29 cellular contexts compared by ENCODE assay signal in genomic region chr7:15397159-15397550, GRCh38.
"Had no signal": no experiment of that assay in that cellular context is flagged by ENCODE, and none has a peak within 500 bp of the region (broad histone marks: within the 10 kb centered on the region; RNA-seq: fewer than 3 reads in every experiment).

No MANE protein-coding gene starts in this region.

- H3K9ac ChIP-seq: parathyroid adenoma had no signal

- H3K4me1 ChIP-seq: parathyroid adenoma, psoas muscle, suprapubic skin, thyroid gland, tibial nerve, upper lobe of left lung, uterus had no signal

- H3K36me3 Mint-ChIP-seq: naive thymus-derived CD8-positive, alpha-beta T cell; stimulated activated effector memory CD8-positive, alpha-beta T cell treated with anti-CD3 and anti-CD28 coated beads, Interleukin-12 subunit alpha, Interleukin-12 subunit beta, amount 100 ng/mL, for 72 hours had no signal

- H3K27ac Mint-ChIP-seq: naive B cell; naive thymus-derived CD8-positive, alpha-beta T cell; natural killer cell treated with Interleukin-12 subunit alpha and Interleukin-12 subunit beta and Interleukin-15 and Interleukin-18, amount 100 ng/mL, for 72 hours; progenitor cell of endocrine pancreas; stimulated activated effector memory CD8-positive, alpha-beta T cell treated with anti-CD3 and anti-CD28 coated beads, Interleukin-12 subunit alpha, Interleukin-12 subunit beta, amount 100 ng/mL, for 72 hours; stimulated activated naive CD8-positive, alpha-beta T cell treated with anti-CD3 and anti-CD28 coated beads, Interleukin-15, amount 100 ng/mL, for 72 hours had no signal

- H3K4me3 ChIP-seq: ovary, psoas muscle, right lobe of liver, skin epidermis, smooth muscle cell, suprapubic skin, thoracic aorta, thyroid gland, tibial nerve, upper lobe of left lung, uterus had no signal

- H3K4me3 Mint-ChIP-seq: naive B cell; naive thymus-derived CD8-positive, alpha-beta T cell; natural killer cell treated with Interleukin-12 subunit alpha and Interleukin-12 subunit beta and Interleukin-15 and Interleukin-18, amount 100 ng/mL, for 72 hours; nephron progenitor cell; neural crest cell; stimulated activated effector memory CD8-positive, alpha-beta T cell treated with anti-CD3 and anti-CD28 coated beads, Interleukin-12 subunit alpha, Interleukin-12 subunit beta, amount 100 ng/mL, for 72 hours; stimulated activated naive CD8-positive, alpha-beta T cell treated with anti-CD3 and anti-CD28 coated beads, Interleukin-15, amount 100 ng/mL, for 72 hours had no signal

- H3K36me3 ChIP-seq: ovary, right lobe of liver, suprapubic skin, thoracic aorta, thyroid gland, tibial nerve, upper lobe of left lung, uterus had no signal

- H2AFZ ChIP-seq: parathyroid adenoma had no signal

- H3K4me1 Mint-ChIP-seq: naive B cell; naive thymus-derived CD8-positive, alpha-beta T cell; neural crest cell; stimulated activated effector memory CD8-positive, alpha-beta T cell treated with anti-CD3 and anti-CD28 coated beads, Interleukin-12 subunit alpha, Interleukin-12 subunit beta, amount 100 ng/mL, for 72 hours; stimulated activated naive CD8-positive, alpha-beta T cell treated with anti-CD3 and anti-CD28 coated beads, Interleukin-15, amount 100 ng/mL, for 72 hours had no signal

- H3K27me3 Mint-ChIP-seq: naive B cell; naive thymus-derived CD8-positive, alpha-beta T cell; natural killer cell treated with Interleukin-12 subunit alpha and Interleukin-12 subunit beta and Interleukin-15 and Interleukin-18, amount 100 ng/mL, for 72 hours; progenitor cell of endocrine pancreas; stimulated activated naive CD8-positive, alpha-beta T cell treated with anti-CD3 and anti-CD28 coated beads, Interleukin-15, amount 100 ng/mL, for 72 hours had no signal

- DNase-seq: naive B cell; naive thymus-derived CD8-positive, alpha-beta T cell; nephron progenitor cell; occipital lobe; ovary; psoas muscle; right lobe of liver; stimulated activated CD4-positive, alpha-beta T cell treated with anti-CD3 and anti-CD28 coated beads, Interleukin-15, amount 100 ng/mL, for 24 hours; stimulated activated CD4-positive, alpha-beta T cell treated with anti-CD3 and anti-CD28 coated beads, Interleukin-2, amount 100 ng/mL, for 24 hours; stimulated activated CD4-positive, alpha-beta T cell treated with anti-CD3 and anti-CD28 coated beads, Interleukin-2, amount 100 ng/mL, for 48 hours; stimulated activated CD4-positive, alpha-beta T cell treated with anti-CD3 and anti-CD28 coated beads, Interleukin-4, amount 100 ng/mL, for 24 hours; stimulated activated naive CD4-positive, alpha-beta T cell; stimulated activated naive CD8-positive, alpha-beta T cell treated with anti-CD3 and anti-CD28 coated beads, Interleukin-15, amount 100 ng/mL, for 72 hours; stimulated activated naive CD8-positive, alpha-beta T cell treated with anti-CD3 and anti-CD28 coated beads, Interleukin-15, Interleukin-2, amounts not matched to agents 100 U/mL and 50 U/mL, for 24 hours; substantia nigra; thyroid gland; trophoblast cell; uterus had no signal

- H3K27me3 ChIP-seq: ovary, right lobe of liver, suprapubic skin, thyroid gland, tibial nerve, upper lobe of left lung, uterus had no signal

- H3K27ac ChIP-seq: ovary, parathyroid adenoma, psoas muscle, right lobe of liver, skin epidermis, suprapubic skin, thoracic aorta, thyroid gland, tibial nerve, upper lobe of left lung, uterus had no signal

- ATAC-seq: naive thymus-derived CD8-positive, alpha-beta T cell; psoas muscle; right lobe of liver; stimulated activated effector memory CD8-positive, alpha-beta T cell treated with anti-CD3 and anti-CD28 coated beads, Interleukin-12 subunit alpha, Interleukin-12 subunit beta, amount 100 ng/mL, for 72 hours; stimulated activated naive CD8-positive, alpha-beta T cell treated with anti-CD3 and anti-CD28 coated beads, Interleukin-15, amount 100 ng/mL, for 72 hours; stimulated activated naive CD8-positive, alpha-beta T cell treated with anti-CD3 and anti-CD28 coated beads, Interleukin-15, Interleukin-2, amounts not matched to agents 100 U/mL and 50 U/mL, for 24 hours had no signal

- H3K4me2 ChIP-seq: smooth muscle cell had no signal

- H3K9me3 ChIP-seq: ovary, psoas muscle, right lobe of liver, suprapubic skin, thoracic aorta, thyroid gland, uterus had no signal
